ENCODE assay signal across 12 cellular contexts in genomic region chr12:102427542-102427923, GRCh38. TPM values are rescaled to one million over a fixed set of nuclear protein-coding genes. Genes with fewer than 3 reads are reported as not detected.
A peak's percentile ranks its signal among the peaks of the same experiment; 100 is the strongest.
DNase-seq lines count a peak whose midpoint lies in the region; TF ChIP-seq lines count a peak whose summit lies in the region.
"Had no signal": no experiment of that assay in that cellular context is flagged by ENCODE, and none has a peak within 500 bp of the region (broad histone marks: within the 10 kb centered on the region; RNA-seq: fewer than 3 reads in every experiment).

No MANE protein-coding gene starts in this region.

- no peak for TF ChIP-seq CTCF in hepatocyte (IDR thresholded peaks at IDR 0.05; ENCODE audit: poor library complexity)
- TF ChIP-seq CTCF in sigmoid colon (IDR thresholded peaks at IDR 0.05): no peak

- H2AFZ ChIP-seq in hepatocyte: no peak overlapping the region

- no peaks in the 10 kb centered on the region for H3K9me3 ChIP-seq in hepatocyte (ENCODE audit: low read depth)
- no peaks in the 10 kb centered on the region for H3K9me3 ChIP-seq in sigmoid colon

- H3K27me3 ChIP-seq in hepatocyte (no peaks in the 10 kb centered on the region), sigmoid colon (no peaks in the 10 kb centered on the region)

- H3K27ac ChIP-seq in hepatocyte: peak overlapping the region; percentile 19
- peak overlapping the region; percentile 48 to 66 (median 65) for H3K27ac ChIP-seq in sigmoid colon

- H3K9me2 ChIP-seq in hepatocyte (replicated peaks; ENCODE audit: insufficient read depth): no peaks in the 10 kb centered on the region

- H3K79me2 ChIP-seq in hepatocyte: no peaks in the 10 kb centered on the region

- H3K4me2 ChIP-seq in hepatocyte: no peak overlapping the region

- 80% methylated on average over 7 of the region's 7 CpGs for WGBS in hepatocyte (ENCODE audit: low lambda C conversion rate, missing lambda C conversion rate)
- 73 to 74% methylated on average over 7 of the region's 7 CpGs for WGBS in sigmoid colon, 2 donors

- intact Hi-C loops in sigmoid colon (cut with DNase I): no loop called here

- DNase-seq in D341Med (ENCODE audit: low spot score) (peak; percentile 41), anterior cingulate cortex (lab: John Stamatoyannopoulos, UW) (peak in 48 of 58 donors; percentile 1 to 82 (median 34)), hepatocyte (ENCODE audit: low spot score) (no peak), sigmoid colon (peak; percentile 69), DMS53 (lab: John Stamatoyannopoulos, UW) (no peak), DMS114 treated with DMSO at 0.1 percent for 48 hours (lab: John Stamatoyannopoulos, UW; ENCODE audit: unreplicated experiment) (no peak), LoVo (ENCODE audit: low spot score) (no peak)
- DNase-seq in activated CD4-positive, alpha-beta T cell treated with anti-CD3 and anti-CD28 coated beads for 4 hours: no peak
- DNase-seq: activated naive CD4-positive, alpha-beta T cell treated with anti-CD3 and anti-CD28 coated beads, Interleukin-2, amount 50 U/mL, for 16 hours; cortex of kidney; HCEC 1CT; RPMI8226 had no signal

- no peaks in the 10 kb centered on the region for H3K36me3 ChIP-seq in hepatocyte (replicated peaks; ENCODE audit: insufficient read depth, low read depth)
- H3K36me3 ChIP-seq in sigmoid colon: no peaks in the 10 kb centered on the region

- no peak for TF ChIP-seq EP300 in sigmoid colon (IDR thresholded peaks at IDR 0.05)

- H3K4me3 ChIP-seq in hepatocyte (no peak overlapping the region), sigmoid colon (no peak overlapping the region)

- H4K20me1 ChIP-seq in hepatocyte (ENCODE audit: insufficient read depth, poor library complexity, severe bottlenecking): no peaks in the 10 kb centered on the region

- H3K4me1 ChIP-seq in hepatocyte (ENCODE audit: insufficient read depth) (peaks cover 5% of the 10 kb centered on the region), sigmoid colon (peaks cover 0 to 22% (median 16%) of the 10 kb centered on the region in 4 donors)

- no peak for TF ChIP-seq POLR2A in sigmoid colon (IDR thresholded peaks at IDR 0.05)

RNA-seq across cellular contexts. Expression of gene IGF1, which starts 52.8 kb away (rescaled TPM):
- total RNA-seq in hepatocyte: 9.7 and 10.0 TPM in 2 replicates
- polyA plus RNA-seq in hepatocyte: 8.2 and 12.0 TPM in 2 replicates
- 10 to 100 TPM; 15.6 to 27.1 (median 19.2) TPM for total RNA-seq in sigmoid colon
- 10 to 100 TPM in 1 of 3 donors, 1 to 10 TPM in 2; 7.4 to 12.0 (median 7.7) TPM for polyA plus RNA-seq in sigmoid colon

Comparison
In these comparisons a context has a peak if more than half of its experiments do, and no peak if none do; other contexts are left out.
1. DNase-seq: peak in D341Med (single experiment), anterior cingulate cortex (48 of 58) and sigmoid colon (single experiment); none in hepatocyte (single experiment), DMS53 (single experiment), activated CD4-positive, alpha-beta T cell treated with anti-CD3 and anti-CD28 coated beads for 4 hours (0 of 2), DMS114 treated with DMSO at 0.1 percent for 48 hours (single experiment) and LoVo (single experiment).